In genomic region chr22:21716395-21717122, GRCh38 we compare ENCODE assay signal across 7 cellular contexts. TPM values are rescaled to one million over a fixed set of nuclear protein-coding genes. Genes with fewer than 3 reads are reported as not detected.
DNase-seq lines count a peak whose midpoint lies in the region; ATAC-seq, FAIRE-seq and TF ChIP-seq lines count a peak whose summit lies in the region.
"Not testable (repeated sequence)": the region's sequence is repeated elsewhere in the genome, so short reads cannot be mapped to it uniquely, and the experiment has no call there.

No MANE protein-coding gene starts in this region.

- H3K9me3 Mint-ChIP-seq in dendritic cell treated with granulocyte-macrophage colony-stimulating factor and Interleukin-4, amounts not matched to agents 40 ng/mL and 50 ng/mL, for 4 days; mesothelial cell of epicardium: not testable (repeated sequence)

- not testable (repeated sequence) for H3K4me3 Mint-ChIP-seq in dendritic cell treated with granulocyte-macrophage colony-stimulating factor and Interleukin-4, amounts not matched to agents 40 ng/mL and 50 ng/mL, for 4 days; mesothelial cell of epicardium

- POLR2A ChIA-PET in endothelial cell of umbilical vein (lab: Charles Lee) = not testable (repeated sequence)

- not testable (repeated sequence) for BruUV-seq in endothelial cell of umbilical vein (replicated peaks; lab: Mats Ljungman, UMichigan)

- H3K27ac Mint-ChIP-seq in dendritic cell treated with granulocyte-macrophage colony-stimulating factor and Interleukin-4, amounts not matched to agents 40 ng/mL and 50 ng/mL, for 4 days = peak overlapping the region; percentile 3
- peak overlapping the region; percentile 76 for H3K27ac Mint-ChIP-seq in mesothelial cell of epicardium

- H3K27ac ChIP-seq in SJSA1 = peak overlapping the region; percentile 50; the same call in 1 of the 2 replicates
- H3K27ac ChIP-seq in endothelial cell of umbilical vein (ENCODE audit: insufficient read depth, low read depth, low read length) = not testable (repeated sequence)
- H3K27ac ChIP-seq in parathyroid adenoma = peak overlapping the region; percentile 36

- not testable (repeated sequence) for H2AFZ ChIP-seq in endothelial cell of umbilical vein (ENCODE audit: low read depth, low read length); parathyroid adenoma

- not testable (repeated sequence) for H3K9me1 ChIP-seq in endothelial cell of umbilical vein (replicated peaks; ENCODE audit: control insufficient read depth, extremely low read depth, insufficient read depth, low read length)

- peak; percentile 46 for ATAC-seq in sciatic nerve

- not testable (repeated sequence) for H3K9me3 ChIP-seq in SJSA1 (replicated peaks); endothelial cell of umbilical vein (replicated peaks; ENCODE audit: control insufficient read depth, insufficient read depth, low read length); parathyroid adenoma (ENCODE audit: control insufficient read depth, low read length)

- not testable (repeated sequence) for H3K9ac ChIP-seq in endothelial cell of umbilical vein (replicated peaks; ENCODE audit: extremely low read depth, insufficient read depth, low read length); parathyroid adenoma

- dilution Hi-C loops in endothelial cell of umbilical vein (cut with MboI; ENCODE audit: extremely low pct_ligation_motif_present, low sequenced_read_pairs) = loop anchor here (25.0 kb wide), 1 partner anchor 221 kb away; no protein-coding TSS in a partner anchor

- FAIRE-seq in H54 (lab: Jason Lieb, UNC) = peak; percentile 62
- FAIRE-seq in endothelial cell of umbilical vein (lab: Jason Lieb, UNC) = peak; percentile 48

- TF ChIP-seq POLR2A in H54 (IDR thresholded peaks at IDR 0.05; ENCODE audit: low read depth, low read length); endothelial cell of umbilical vein (IDR thresholded peaks at IDR 0.05; ENCODE audit: low read depth, low read length): not testable (repeated sequence)

- intact Hi-C loops in dendritic cell treated with granulocyte-macrophage colony-stimulating factor and Interleukin-4, amounts not matched to agents 40 ng/mL and 50 ng/mL, for 4 days (cut with micrococcal nuclease) = loop anchor here (10.0 kb wide), 1 partner anchor 118 kb away; no protein-coding TSS in a partner anchor
- intact Hi-C loops in endothelial cell of umbilical vein (cut with micrococcal nuclease); sciatic nerve (cut with DNase I): not testable (repeated sequence)

- not testable (repeated sequence) for H4K20me1 ChIP-seq in endothelial cell of umbilical vein (replicated peaks; ENCODE audit: control insufficient read depth, extremely low read depth, insufficient read depth, low read length)

- H3K4me3 ChIP-seq in SJSA1; endothelial cell of umbilical vein (replicated peaks in 1 of 3; ENCODE audit: insufficient read depth in 1 of 3, low read depth in 1 of 3, low read length in 3 of 3); parathyroid adenoma (ENCODE audit: low read depth, low read length): not testable (repeated sequence)

- not testable (repeated sequence) for H3K27me3 ChIP-seq in SJSA1 (replicated peaks); endothelial cell of umbilical vein (ENCODE audit: control insufficient read depth in 2 of 2, insufficient read depth in 2 of 2, low read length in 2 of 2); parathyroid adenoma (ENCODE audit: control insufficient read depth, insufficient read depth, low read length)

- not testable (repeated sequence) for H3K27me3 Mint-ChIP-seq in dendritic cell treated with granulocyte-macrophage colony-stimulating factor and Interleukin-4, amounts not matched to agents 40 ng/mL and 50 ng/mL, for 4 days; mesothelial cell of epicardium (ENCODE audit: low read depth)

- not testable (repeated sequence) for H3K36me3 ChIP-seq in SJSA1; endothelial cell of umbilical vein (ENCODE audit: control insufficient read depth in 2 of 2, extremely low read depth in 1 of 2, insufficient read depth in 2 of 2, low read length in 2 of 2); parathyroid adenoma (ENCODE audit: control insufficient read depth, insufficient read depth, low read length)

- not testable (repeated sequence) for TF ChIP-seq CTCF in endothelial cell of umbilical vein (IDR thresholded peaks at IDR 0.05; ENCODE audit: extremely low read depth in 1 of 2, insufficient read depth in 1 of 2, low read depth in 1 of 2, low read length in 2 of 2); mesothelial cell of epicardium (IDR thresholded peaks at IDR 0.05; ENCODE audit: unreplicated experiment); parathyroid adenoma (IDR thresholded peaks at IDR 0.05)

- H3K4me1 ChIP-seq in SJSA1 (replicated peaks) (peaks cover 39% of the 10 kb centered on the region), parathyroid adenoma (peaks cover 12% of the 10 kb centered on the region)
- not testable (repeated sequence) for H3K4me1 ChIP-seq in endothelial cell of umbilical vein (ENCODE audit: control insufficient read depth, extremely low read depth, insufficient read depth, low read length)

- H3K4me2 ChIP-seq in endothelial cell of umbilical vein (ENCODE audit: insufficient read depth, low read length); parathyroid adenoma (ENCODE audit: low read length): not testable (repeated sequence)

- CTCF ChIA-PET in endothelial cell of umbilical vein (lab: Charles Lee) = not testable (repeated sequence)

- DNase-seq in H54 (ENCODE audit: insufficient read length, low spot score); SJSA1 (ENCODE audit: low read depth in 1 of 2, low spot score in 2 of 2); endothelial cell of umbilical vein (ENCODE audit: low read depth, low spot score); mesothelial cell of epicardium (ENCODE audit: low spot score in 2 of 2, unreplicated experiment in 2 of 2); sciatic nerve (ENCODE audit: low spot score): not testable (repeated sequence)

- not testable (repeated sequence) for H3K79me2 ChIP-seq in endothelial cell of umbilical vein (ENCODE audit: control insufficient read depth, insufficient read depth, low read length); parathyroid adenoma

- H3K4me1 Mint-ChIP-seq in dendritic cell treated with granulocyte-macrophage colony-stimulating factor and Interleukin-4, amounts not matched to agents 40 ng/mL and 50 ng/mL, for 4 days (ENCODE audit: low read depth) = peaks cover 32% of the 10 kb centered on the region
- peaks cover 33% of the 10 kb centered on the region for H3K4me1 Mint-ChIP-seq in mesothelial cell of epicardium

- H3K36me3 Mint-ChIP-seq in dendritic cell treated with granulocyte-macrophage colony-stimulating factor and Interleukin-4, amounts not matched to agents 40 ng/mL and 50 ng/mL, for 4 days (ENCODE audit: low read depth); mesothelial cell of epicardium: not testable (repeated sequence)

RNA-seq across cellular contexts. Expression of gene YPEL1, which starts 19.0 kb away (rescaled TPM):
- total RNA-seq in SJSA1 (2014; rRNA removed; shearing (Covaris generic)) = 1.0 and 1.2 TPM in 2 replicates
- total RNA-seq in endothelial cell of umbilical vein = 6.2 and 6.5 TPM in 2 replicates
- 3.1 and 3.7 TPM in 2 replicates for polyA plus RNA-seq in endothelial cell of umbilical vein
- polyA plus RNA-seq in endothelial cell of umbilical vein (2011; cell fraction: cytosol; rRNA removed) = 3.5 and 3.9 TPM in 2 replicates
- 8.5 TPM in 2 replicates for polyA plus RNA-seq in endothelial cell of umbilical vein (2011; cell fraction: nucleus; rRNA removed)
- polyA plus RNA-seq in endothelial cell of umbilical vein (2012) = 2.9 and 3.3 TPM in 2 replicates
- polyA minus RNA-seq in endothelial cell of umbilical vein = 3.8 and 11.9 TPM in 2 replicates
- not detected for polyA minus RNA-seq in endothelial cell of umbilical vein (2011; cell fraction: cytosol; rRNA and poly(A)+ RNA removed)
- polyA minus RNA-seq in endothelial cell of umbilical vein (2011; cell fraction: nucleus; rRNA and poly(A)+ RNA removed) = 2.9 and 3.0 TPM in 2 replicates
- total RNA-seq in mesothelial cell of epicardium = 17.2 to 18.4 TPM (median 17.8 TPM) in 3 replicates
- total RNA-seq in sciatic nerve = 8.2 TPM

RNA-seq across cellular contexts. Expression of gene PPIL2, which starts 50.7 kb away (rescaled TPM):
- 21.6 and 24.3 TPM in 2 replicates for total RNA-seq in SJSA1 (2014; rRNA removed; shearing (Covaris generic))
- total RNA-seq in endothelial cell of umbilical vein = 45.3 and 47.9 TPM in 2 replicates
- 49.7 and 50.2 TPM in 2 replicates for polyA plus RNA-seq in endothelial cell of umbilical vein
- polyA plus RNA-seq in endothelial cell of umbilical vein (2011; cell fraction: cytosol; rRNA removed) = 39.7 and 41.8 TPM in 2 replicates
- 200 and 207 TPM in 2 replicates for polyA plus RNA-seq in endothelial cell of umbilical vein (2011; cell fraction: nucleus; rRNA removed)
- 29.8 and 33.5 TPM in 2 replicates for polyA plus RNA-seq in endothelial cell of umbilical vein (2012)
- polyA minus RNA-seq in endothelial cell of umbilical vein = 51.3 and 55.2 TPM in 2 replicates
- polyA minus RNA-seq in endothelial cell of umbilical vein (2011; cell fraction: cytosol; rRNA and poly(A)+ RNA removed) = 9.0 TPM
- polyA minus RNA-seq in endothelial cell of umbilical vein (2011; cell fraction: nucleus; rRNA and poly(A)+ RNA removed) = 54.5 and 66.9 TPM in 2 replicates
- total RNA-seq in mesothelial cell of epicardium = 40.5 to 44.8 TPM (median 41.2 TPM) in 3 replicates
- 31.9 TPM for total RNA-seq in sciatic nerve
